ENCODE assay signal across 8 cellular contexts in the genomic region with DNA sequence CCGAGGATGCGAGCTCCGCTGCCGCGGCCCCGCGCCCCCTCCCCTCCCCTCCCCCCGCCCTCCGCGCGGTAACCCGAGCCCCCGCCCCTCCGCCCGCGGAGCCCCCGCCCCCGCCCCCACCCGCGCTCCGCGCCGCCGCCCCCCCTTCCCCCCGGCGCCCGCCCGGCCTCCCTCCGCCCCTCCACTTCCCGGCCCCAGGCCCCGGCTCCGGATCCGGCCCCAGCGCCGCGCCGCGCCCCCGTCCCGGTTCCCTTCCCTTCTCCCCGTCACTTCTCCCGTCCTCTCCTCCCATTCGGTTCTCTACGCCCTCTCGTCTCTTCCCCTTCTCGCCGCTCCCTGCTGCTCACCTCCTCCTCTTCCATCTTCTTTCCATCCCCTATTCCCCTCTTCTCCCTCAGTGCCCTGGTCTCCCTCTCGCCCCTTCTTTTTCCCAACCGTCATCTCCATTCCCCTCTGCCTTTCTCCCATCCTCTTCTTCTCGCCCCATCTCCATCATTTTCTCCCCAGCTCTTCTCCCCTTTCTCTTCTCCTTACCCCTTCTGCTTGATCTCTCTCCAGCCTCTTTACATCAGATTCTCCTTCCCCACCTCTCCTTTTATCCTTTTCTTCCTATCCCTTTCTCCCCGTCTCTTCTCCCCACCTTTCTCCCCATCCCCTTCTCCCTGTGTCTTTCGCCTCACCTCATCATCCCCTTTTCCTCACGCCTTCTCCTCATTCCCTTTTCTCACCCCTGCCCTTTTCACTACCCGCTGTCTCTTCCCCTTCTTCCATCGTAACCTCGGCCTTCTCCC. TPM values are rescaled to one million over a fixed set of nuclear protein-coding genes. Genes with fewer than 3 reads are reported as not detected.
DNase-seq lines count a peak whose midpoint lies in the region; ATAC-seq, FAIRE-seq and TF ChIP-seq lines count a peak whose summit lies in the region.

A gene with protein sequence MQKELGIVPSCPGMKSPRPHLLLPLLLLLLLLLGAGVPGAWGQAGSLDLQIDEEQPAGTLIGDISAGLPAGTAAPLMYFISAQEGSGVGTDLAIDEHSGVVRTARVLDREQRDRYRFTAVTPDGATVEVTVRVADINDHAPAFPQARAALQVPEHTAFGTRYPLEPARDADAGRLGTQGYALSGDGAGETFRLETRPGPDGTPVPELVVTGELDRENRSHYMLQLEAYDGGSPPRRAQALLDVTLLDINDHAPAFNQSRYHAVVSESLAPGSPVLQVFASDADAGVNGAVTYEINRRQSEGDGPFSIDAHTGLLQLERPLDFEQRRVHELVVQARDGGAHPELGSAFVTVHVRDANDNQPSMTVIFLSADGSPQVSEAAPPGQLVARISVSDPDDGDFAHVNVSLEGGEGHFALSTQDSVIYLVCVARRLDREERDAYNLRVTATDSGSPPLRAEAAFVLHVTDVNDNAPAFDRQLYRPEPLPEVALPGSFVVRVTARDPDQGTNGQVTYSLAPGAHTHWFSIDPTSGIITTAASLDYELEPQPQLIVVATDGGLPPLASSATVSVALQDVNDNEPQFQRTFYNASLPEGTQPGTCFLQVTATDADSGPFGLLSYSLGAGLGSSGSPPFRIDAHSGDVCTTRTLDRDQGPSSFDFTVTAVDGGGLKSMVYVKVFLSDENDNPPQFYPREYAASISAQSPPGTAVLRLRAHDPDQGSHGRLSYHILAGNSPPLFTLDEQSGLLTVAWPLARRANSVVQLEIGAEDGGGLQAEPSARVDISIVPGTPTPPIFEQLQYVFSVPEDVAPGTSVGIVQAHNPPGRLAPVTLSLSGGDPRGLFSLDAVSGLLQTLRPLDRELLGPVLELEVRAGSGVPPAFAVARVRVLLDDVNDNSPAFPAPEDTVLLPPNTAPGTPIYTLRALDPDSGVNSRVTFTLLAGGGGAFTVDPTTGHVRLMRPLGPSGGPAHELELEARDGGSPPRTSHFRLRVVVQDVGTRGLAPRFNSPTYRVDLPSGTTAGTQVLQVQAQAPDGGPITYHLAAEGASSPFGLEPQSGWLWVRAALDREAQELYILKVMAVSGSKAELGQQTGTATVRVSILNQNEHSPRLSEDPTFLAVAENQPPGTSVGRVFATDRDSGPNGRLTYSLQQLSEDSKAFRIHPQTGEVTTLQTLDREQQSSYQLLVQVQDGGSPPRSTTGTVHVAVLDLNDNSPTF (N-terminal part only) (minus strand): TSS at position 20 of the 791 bp plus-strand sequence. CDS start 14,196 bp downstream, outside the sequence.

- H3K4me3 Mint-ChIP-seq in activated B cell treated with CpG ODN at 0.5 μM for 24 hours = peak within 1 kb of the TSS; percentile 71

- H3K4me3 ChIP-seq in heart left ventricle (peak within 1 kb of the TSS; percentile 20 to 68 (median 55)), prostate gland (peak within 1 kb of the TSS; percentile 35 to 43)

- POLR2A ChIA-PET in activated B cell treated with CpG ODN at 0.5 μM for 24 hours (lab: Charles Lee) = interaction anchor here (0.7 to 1.6 kb wide), 3 partner anchors 33 to 44 kb away, joined by 3 to 5 read pairs (median 3); a partner anchor contains a TSS

- intact Hi-C loops in activated B cell treated with CpG ODN at 0.5 μM for 24 hours (cut with micrococcal nuclease) (loop anchor here (1.0 kb wide), 1 partner anchor 27 kb away; a partner anchor contains a TSS), heart left ventricle (cut with DNase I) (loop anchor here in 1 of 10 donors (5.0 kb wide), 1 partner anchor 44 kb away; a partner anchor contains a TSS), prostate gland (cut with DNase I) (loop anchor here (5.0 kb wide), 1 partner anchor 54 kb away; a partner anchor contains a TSS)

- H3K36me3 Mint-ChIP-seq in activated B cell treated with CpG ODN at 0.5 μM for 24 hours (ENCODE audit: low read depth) = no peaks in the 10 kb centered on the region

- H3K27ac ChIP-seq in heart left ventricle = peak within 1 kb of the TSS; percentile 1 to 93 (median 81)
- H3K27ac ChIP-seq in prostate gland = peak within 1 kb of the TSS; percentile 38 to 63

- H3K36me3 ChIP-seq in heart left ventricle (no peaks in the 10 kb centered on the region), prostate gland (no peaks in the 10 kb centered on the region)

- 13 to 22% (median 16%) methylated on average over 23 to 38 of the region's 56 CpGs for WGBS in heart left ventricle, 4 donors
- 10% methylated on average over 25 of the region's 56 CpGs for WGBS in prostate gland

- TF ChIP-seq CTCF in activated B cell treated with CpG ODN at 0.5 μM for 24 hours (IDR thresholded peaks at IDR 0.05) = no peak
- no peak for TF ChIP-seq CTCF in heart left ventricle (IDR thresholded peaks at IDR 0.05)
- TF ChIP-seq CTCF in prostate gland (IDR thresholded peaks at IDR 0.05) = no peak

- peak; percentile 39 for DNase-seq in DMS79 treated with DMSO at 0.1 percent for 48 hours (lab: John Stamatoyannopoulos, UW)
- DNase-seq in DMS79 (lab: John Stamatoyannopoulos, UW) = no peak
- no peak for DNase-seq in activated B cell treated with CpG ODN at 0.5 μM for 24 hours
- peak; percentile 51 to 75 (median 64) for DNase-seq in heart left ventricle
- DNase-seq in prostate gland (ENCODE audit: low spot score) = no peak
- DNase-seq in hepatic stellate cell (ENCODE audit: low spot score) = no peak
- no peak for DNase-seq in HTR-8/SVneo (ENCODE audit: insufficient read length, low spot score)
- DNase-seq in HPDE6-E6E7 (ENCODE audit: extremely low spot score) = no peak

- H3K4me1 ChIP-seq in heart left ventricle = peaks cover 0 to 47% (median 18%) of the 10 kb centered on the region in 12 donors
- H3K4me1 ChIP-seq in prostate gland (replicated peaks) = no peaks in the 10 kb centered on the region

- H3K27me3 ChIP-seq in heart left ventricle (peaks cover 0 to 8% (median 0%) of the 10 kb centered on the region in 9 donors), prostate gland (replicated peaks; ENCODE audit: insufficient read depth) (no peaks in the 10 kb centered on the region)

- no peak for FAIRE-seq in HTR-8/SVneo (lab: Jason Lieb, UNC)

- H3K27ac Mint-ChIP-seq in activated B cell treated with CpG ODN at 0.5 μM for 24 hours = no peak within 1 kb of the TSS

- H3K9me3 ChIP-seq in heart left ventricle = no peaks in the 10 kb centered on the region
- H3K9me3 ChIP-seq in prostate gland = no peaks in the 10 kb centered on the region

- TF ChIP-seq POLR2A in heart left ventricle (IDR thresholded peaks at IDR 0.05) (no peak), prostate gland (IDR thresholded peaks at IDR 0.05) (no peak)

- ATAC-seq in activated B cell treated with CpG ODN at 0.5 μM for 24 hours (ENCODE audit: low read depth) (peak; percentile 38), heart left ventricle (peak in 3 of 4 donors; percentile 66 to 71 (median 68))

- no peaks in the 10 kb centered on the region for H3K9me3 Mint-ChIP-seq in activated B cell treated with CpG ODN at 0.5 μM for 24 hours

- CTCF ChIA-PET in activated B cell treated with CpG ODN at 0.5 μM for 24 hours (lab: Charles Lee) = no interaction called here

- H3K27me3 Mint-ChIP-seq in activated B cell treated with CpG ODN at 0.5 μM for 24 hours = peaks cover 6% of the 10 kb centered on the region

- peaks cover 3% of the 10 kb centered on the region for H3K4me1 Mint-ChIP-seq in activated B cell treated with CpG ODN at 0.5 μM for 24 hours

RNA-seq across cellular contexts. Expression of the gene that starts here (rescaled TPM):
- 0.17 and 0.22 TPM in 2 replicates for total RNA-seq in activated B cell treated with CpG ODN at 0.5 μM for 24 hours
- 10 to 100 TPM in 6 of 9 donors, 1 to 10 TPM in 3; 5.5 to 19.6 (median 11.4) TPM for total RNA-seq in heart left ventricle
- polyA plus RNA-seq in heart left ventricle = 1 to 10 TPM; 3.6 to 6.6 TPM
- 10 to 100 TPM; 11.2 to 17.4 TPM for total RNA-seq in prostate gland

Comparison
In these comparisons a context has a peak if more than half of its experiments do, and no peak if none do; other contexts are left out.
1. DNase-seq: peak in DMS79 treated with DMSO at 0.1 percent for 48 hours (single experiment) and heart left ventricle (5 of 5); none in DMS79 (single experiment), activated B cell treated with CpG ODN at 0.5 μM for 24 hours (single experiment), prostate gland (single experiment), hepatic stellate cell (single experiment), HTR-8/SVneo (single experiment) and HPDE6-E6E7 (single experiment).
2. Peak in ATAC-seq in activated B cell treated with CpG ODN at 0.5 μM for 24 hours; RNA of the gene not detected or under 1 TPM.